ENCODE assay signal across 2 cellular contexts in the genomic region with DNA sequence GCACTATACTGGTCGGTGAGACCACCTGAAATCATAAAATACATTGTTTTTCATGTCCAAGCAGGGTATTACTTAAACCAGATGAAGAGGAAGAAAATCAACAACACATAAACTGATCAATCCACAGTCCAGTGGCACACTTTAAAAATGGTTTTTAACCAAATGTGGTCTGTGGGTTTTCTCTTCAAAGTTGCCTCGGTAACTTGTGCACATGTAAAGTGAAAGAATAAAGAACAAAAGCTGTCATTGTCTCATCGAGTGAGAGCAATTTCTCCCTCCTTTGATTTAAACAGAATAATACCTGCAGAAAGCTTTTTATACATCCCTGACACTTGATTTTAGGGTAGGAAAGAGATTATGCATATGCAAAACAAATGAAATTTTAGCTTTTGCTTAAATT.
TF ChIP-seq lines count a peak whose summit lies in the region.

No MANE protein-coding gene starts in this region.

TF ChIP-seq in SK-N-SH, 30 proteins besides CTCF, POLR2A, EP300 and RAD21 (continued from another document):
- TF ChIP-seq MAX (IDR thresholded peaks at IDR 0.05; ENCODE audit: low read depth) (no peak), NFIC (IDR thresholded peaks at IDR 0.05; ENCODE audit: borderline replicate concordance) (no peak), YY1 (IDR thresholded peaks at IDR 0.05; ENCODE audit: low read depth) (no peak), REST (IDR thresholded peaks at IDR 0.05; ENCODE audit: low read depth, low read length) (no peak), CHD2 (IDR thresholded peaks at IDR 0.05; ENCODE audit: low read length, partially characterized antibody) (no peak), POLR2AphosphoS5 (IDR thresholded peaks at IDR 0.05; ENCODE audit: low read depth, low read length) (no peak)
TF ChIP-seq in SK-N-SH: peak in this region for 0.

TF ChIP-seq in SK-N-SH treated with all-trans-retinoic acid at 6 μM for 48 hours, 23 proteins besides CTCF, POLR2A, EP300 and RAD21 (continued from another document):
- TF ChIP-seq TSHZ2 (CRISPR knock-in tag; IDR thresholded peaks at IDR 0.05), result no peak
- no peak for TF ChIP-seq ZFP30 (CRISPR knock-in tag; IDR thresholded peaks at IDR 0.05)
- no peak for TF ChIP-seq BACH2 (CRISPR knock-in tag; IDR thresholded peaks at IDR 0.05; ENCODE audit: borderline replicate concordance)
- TF ChIP-seq ZC3H10 (CRISPR knock-in tag; IDR thresholded peaks at IDR 0.05), result no peak
- TF ChIP-seq OSR1 (CRISPR knock-in tag; IDR thresholded peaks at IDR 0.05), result no peak
- no peak for TF ChIP-seq ISL1 (CRISPR knock-in tag; IDR thresholded peaks at IDR 0.05)
- TF ChIP-seq ARNTL (CRISPR knock-in tag; IDR thresholded peaks at IDR 0.05; ENCODE audit: borderline replicate concordance, low read depth), result no peak
- TF ChIP-seq POU6F1 (CRISPR knock-in tag; IDR thresholded peaks at IDR 0.05; ENCODE audit: borderline replicate concordance, low read depth), result no peak
- no peak for TF ChIP-seq TCF4 (CRISPR knock-in tag; IDR thresholded peaks at IDR 0.05; ENCODE audit: borderline replicate concordance)
- no peak for TF ChIP-seq SNAI2 (CRISPR knock-in tag; IDR thresholded peaks at IDR 0.05)
